ENCODE assay signal across 21 cellular contexts in genomic region chr3:186524616-186525015, GRCh38. TPM values are rescaled to one million over a fixed set of nuclear protein-coding genes. Genes with fewer than 3 reads are reported as not detected.
DNase-seq lines count a peak whose midpoint lies in the region; ATAC-seq, FAIRE-seq and TF ChIP-seq lines count a peak whose summit lies in the region.
"Had no signal": no experiment of that assay in that cellular context is flagged by ENCODE, and none has a peak within 500 bp of the region (broad histone marks: within the 10 kb centered on the region; RNA-seq: fewer than 3 reads in every experiment).

No MANE protein-coding gene starts in this region.

- RAD21 ChIA-PET in GM12878 (lab: Charles Lee; ENCODE audit: unreplicated experiment), result interaction anchor here (1.0 to 6.5 kb wide), 3 partner anchors 11 to 15 kb away, joined by 3 to 80 read pairs (median 61); no protein-coding TSS in a partner anchor

- intact Hi-C loops in GM12878 (cut with micrococcal nuclease; ENCODE audit: unreplicated experiment), result loop anchor here (10.0 kb wide), 1 partner anchor 500 kb away; no protein-coding TSS in a partner anchor

- H3K27ac Mint-ChIP-seq in progenitor cell of endocrine pancreas, result peak overlapping the region; percentile 47
- H3K27ac Mint-ChIP-seq: CD8-positive, alpha-beta T cell had no signal

- POLR2A ChIA-PET in GM12878 (lab: Charles Lee), result interaction anchor here (1.1 kb wide), 1 partner anchor 10 kb away, joined by 7 read pairs; no protein-coding TSS in a partner anchor

- no peaks in the 10 kb centered on the region for H3K9me2 ChIP-seq in DOHH2 (replicated peaks; ENCODE audit: control insufficient read depth, low read length)
- H3K9me2 ChIP-seq in GM23248 (ENCODE audit: insufficient read depth), result no peaks in the 10 kb centered on the region

- H3K9me3 ChIP-seq in DOHH2 (ENCODE audit: control insufficient read depth, insufficient read depth, low read length), result no peaks in the 10 kb centered on the region
- no peaks in the 10 kb centered on the region for H3K9me3 ChIP-seq in OCI-LY3 (ENCODE audit: insufficient read depth, low read length)
- no peaks in the 10 kb centered on the region; the same call in 2 of the 3 replicates for H3K9me3 ChIP-seq in GM12878 (replicated peaks; ENCODE audit: control insufficient read depth, insufficient read depth, low read length)
- no peaks in the 10 kb centered on the region for H3K9me3 ChIP-seq in GM23248 (ENCODE audit: low read depth)
- no peaks in the 10 kb centered on the region for H3K9me3 ChIP-seq in osteoblast (ENCODE audit: low read depth, low read length)

- TF ChIP-seq POLR2A in GM12878 (IDR thresholded peaks at IDR 0.05; ENCODE audit: low read depth, low read length), result no peak

- CTCF ChIA-PET in GM12878 (lab: Yijun Ruan, JAX), result interaction anchor here (2.4 to 14.1 kb wide), 3 partner anchors 13 to 266 kb away, joined by 5 to 282 read pairs (median 16); no protein-coding TSS in a partner anchor

- peaks cover 7% of the 10 kb centered on the region for H3K9me3 Mint-ChIP-seq in progenitor cell of endocrine pancreas (ENCODE audit: low read depth)
- H3K9me3 Mint-ChIP-seq: CD8-positive, alpha-beta T cell; IgD-negative memory B cell had no signal

- BruUV-seq in GM12878 (replicated peaks; lab: Mats Ljungman, UMichigan), result no TSS peak

- H3K79me2 ChIP-seq in DOHH2 (ENCODE audit: control insufficient read depth, low read length) (no peaks in the 10 kb centered on the region), OCI-LY3 (ENCODE audit: low read length) (no peaks in the 10 kb centered on the region), GM12878 (ENCODE audit: control insufficient read depth, insufficient read depth, low read length) (no peaks in the 10 kb centered on the region), GM23248 (ENCODE audit: insufficient read depth) (no peaks in the 10 kb centered on the region), osteoblast (ENCODE audit: insufficient read depth, low read length) (no peaks in the 10 kb centered on the region)

- H4K20me1 ChIP-seq in DOHH2 (ENCODE audit: control insufficient read depth, insufficient read depth, low read depth, low read length) (no peaks in the 10 kb centered on the region), OCI-LY3 (ENCODE audit: insufficient read depth, low read length) (no peaks in the 10 kb centered on the region), GM12878 (ENCODE audit: control insufficient read depth, insufficient read depth) (no peaks in the 10 kb centered on the region), GM23248 (ENCODE audit: insufficient read depth) (no peaks in the 10 kb centered on the region), osteoblast (ENCODE audit: insufficient read depth, low read length) (no peaks in the 10 kb centered on the region)
- H4K20me1 ChIP-seq: BLaER1 treated with 17β-estradiol and CSF1 and Interleukin-3, amounts not matched to agents 10 nM and 100 nM had no signal

- no peak overlapping the region for H3K27ac ChIP-seq in DOHH2 (ENCODE audit: low read depth, low read length)
- peak overlapping the region; percentile 90 for H3K27ac ChIP-seq in OCI-LY3 (ENCODE audit: low read length)
- H3K27ac ChIP-seq in GM12878 (ENCODE audit: control insufficient read depth, insufficient read depth), result 0 out of 2 replicates have a peak overlapping the region, but pooled peaks have one; percentile 20
- H3K27ac ChIP-seq in GM23248, result no peak overlapping the region
- H3K27ac ChIP-seq in osteoblast (ENCODE audit: low read depth, low read length), result no peak overlapping the region
- H3K27ac ChIP-seq: BLaER1 treated with 17β-estradiol and CSF1 and Interleukin-3, amounts not matched to agents 10 nM and 100 nM had no signal

- H3K9ac ChIP-seq in OCI-LY3 (ENCODE audit: low read length), result peak overlapping the region; percentile 60
- H3K9ac ChIP-seq in GM12878 (ENCODE audit: control insufficient read depth, insufficient read depth, low read length), result no peak overlapping the region
- no peak overlapping the region for H3K9ac ChIP-seq in GM23248
- H3K9ac ChIP-seq: BLaER1 treated with 17β-estradiol and CSF1 and Interleukin-3, amounts not matched to agents 10 nM and 100 nM had no signal

- H3K4me1 Mint-ChIP-seq in progenitor cell of endocrine pancreas (ENCODE audit: low read depth), result peaks cover 27% of the 10 kb centered on the region

- H3K27me3 Mint-ChIP-seq in progenitor cell of endocrine pancreas, result peaks cover 10% of the 10 kb centered on the region
- H3K27me3 Mint-ChIP-seq: IgD-negative memory B cell had no signal

- H3K27me3 ChIP-seq in DOHH2 (ENCODE audit: control insufficient read depth, low read length) (no peaks in the 10 kb centered on the region), OCI-LY3 (ENCODE audit: low read depth, low read length) (no peaks in the 10 kb centered on the region), GM12878 (replicated peaks in 1 of 2; ENCODE audit: control insufficient read depth in 2 of 2, insufficient read depth in 2 of 2, low read length in 1 of 2) (no peaks in the 10 kb centered on the region), GM23248 (replicated peaks; ENCODE audit: insufficient read depth) (peaks cover 55% of the 10 kb centered on the region), osteoblast (ENCODE audit: insufficient read depth, low read length) (peaks cover 14% of the 10 kb centered on the region)
- H3K27me3 ChIP-seq: BLaER1 treated with 17β-estradiol and CSF1 and Interleukin-3, amounts not matched to agents 10 nM and 100 nM had no signal

- no peak for TF ChIP-seq RAD21 in GM12878 (IDR thresholded peaks at IDR 0.05; ENCODE audit: insufficient read depth, low read depth, low read length)

- DNase-seq in GM12878 (ENCODE audit: low read depth, low spot score) (no peak), progenitor cell of endocrine pancreas (ENCODE audit: low spot score, unreplicated experiment) (no peak), GM23248 (no peak), epidermal melanocyte (ENCODE audit: insufficient read length, low spot score) (no peak), nucleus accumbens (lab: John Stamatoyannopoulos, UW) (no peak), osteoblast (ENCODE audit: insufficient read length, low spot score, missing footprints) (no peak)
- DNase-seq: 8988T; Calu3; CD8-positive, alpha-beta T cell; DMS79 treated with DMSO at 0.1 percent for 48 hours; EL; GOT3; H7 had no signal

- ATAC-seq in GM12878, result no peak
- ATAC-seq: CD8-positive, alpha-beta T cell; HCT116 had no signal

- H2AFZ ChIP-seq in OCI-LY3 (ENCODE audit: low read depth, low read length) (no peak overlapping the region), GM12878 (ENCODE audit: control insufficient read depth, low read depth, low read length) (no peak overlapping the region), GM23248 (no peak overlapping the region), osteoblast (ENCODE audit: low read length) (no peak overlapping the region)

- in situ Hi-C loops in GM12878 (cut with MboI), result no loop called here
- in situ Hi-C loops in GM23248 (cut with MboI), result no loop called here

- H3K4me1 ChIP-seq in DOHH2 (ENCODE audit: control insufficient read depth, low read length) (peaks cover 90% of the 10 kb centered on the region), OCI-LY3 (ENCODE audit: low read length) (peaks cover 92% of the 10 kb centered on the region), GM12878 (ENCODE audit: control insufficient read depth, insufficient read depth, low read length) (peaks cover 55% of the 10 kb centered on the region), GM23248 (ENCODE audit: insufficient read depth) (no peaks in the 10 kb centered on the region), osteoblast (ENCODE audit: insufficient read depth, low read length) (no peaks in the 10 kb centered on the region)

- H3F3A ChIP-seq in DOHH2 (ENCODE audit: control insufficient read depth, insufficient read depth), result peaks cover 18% of the 10 kb centered on the region
- no peaks in the 10 kb centered on the region for H3F3A ChIP-seq in GM23248 (ENCODE audit: insufficient read depth)

- no peak for TF ChIP-seq EP300 in GM12878 (IDR thresholded peaks at IDR 0.05; ENCODE audit: borderline replicate concordance in 1 of 2, control insufficient read depth in 1 of 2, low read depth in 2 of 2, low read length in 2 of 2)

- no peak for FAIRE-seq in GM12878 (lab: Jason Lieb, UNC)
- FAIRE-seq: GM12892, GM18507, HepG2 had no signal

- WGBS in GM12878 (ENCODE audit: insufficient coverage, insufficient replicate concordance, low lambda C conversion rate, missing lambda C conversion rate), result 90% methylated on average over 6 of the region's 6 CpGs
- 82 to 89% methylated on average over 6 of the region's 6 CpGs for WGBS in GM23248 (ENCODE audit: low coverage in 1 of 2, low lambda C conversion rate in 2 of 2, missing lambda C conversion rate in 2 of 2), 2 experiments

- no peak for TF ChIP-seq CTCF in DOHH2 (IDR thresholded peaks at IDR 0.05; ENCODE audit: low read depth, low read length, poor library complexity, severe bottlenecking)
- no peak for TF ChIP-seq CTCF in OCI-LY3 (IDR thresholded peaks at IDR 0.05; ENCODE audit: low read depth, low read length)
- TF ChIP-seq CTCF in GM12878 (IDR thresholded peaks at IDR 0.05 in 2 of 3, conservative IDR thresholded peaks at IDR 0.05 in 1 of 3; ENCODE audit: control insufficient read depth in 2 of 3, extremely low read depth in 1 of 3, insufficient read depth in 1 of 3, low read depth in 3 of 3, low read length in 3 of 3), result no peak
- no peak for TF ChIP-seq CTCF in progenitor cell of endocrine pancreas (IDR thresholded peaks at IDR 0.05; ENCODE audit: unreplicated experiment)
- TF ChIP-seq CTCF in osteoblast (IDR thresholded peaks at IDR 0.05; ENCODE audit: extremely low read depth, low read depth, low read length), result no peak

- H3K36me3 ChIP-seq in DOHH2 (ENCODE audit: control insufficient read depth, low read length), result no peaks in the 10 kb centered on the region
- no peaks in the 10 kb centered on the region for H3K36me3 ChIP-seq in OCI-LY3 (replicated peaks; ENCODE audit: low read depth, low read length)
- H3K36me3 ChIP-seq in GM12878 (ENCODE audit: control insufficient read depth in 2 of 2, insufficient read depth in 2 of 2, low read length in 1 of 2), result no peaks in the 10 kb centered on the region; a peak in 1 of 4 replicates
- H3K36me3 ChIP-seq in GM23248 (ENCODE audit: low read depth), result no peaks in the 10 kb centered on the region
- no peaks in the 10 kb centered on the region for H3K36me3 ChIP-seq in osteoblast (ENCODE audit: insufficient read depth, low read length)
- H3K36me3 ChIP-seq: BLaER1 treated with 17β-estradiol and CSF1 and Interleukin-3, amounts not matched to agents 10 nM and 100 nM had no signal

- SMC1A ChIA-PET in GM12878 (lab: Charles Lee; ENCODE audit: uncharacterized antibody, unreplicated experiment), result interaction anchor here (0.7 to 15.9 kb wide), 5 partner anchors 8 to 283 kb away, joined by 4 to 429 read pairs (median 7); no protein-coding TSS in a partner anchor

- H3K36me3 Mint-ChIP-seq in progenitor cell of endocrine pancreas (ENCODE audit: insufficient read depth), result no peaks in the 10 kb centered on the region
- H3K36me3 Mint-ChIP-seq: CD8-positive, alpha-beta T cell; IgD-negative memory B cell had no signal

- H3K4me2 ChIP-seq in DOHH2 (ENCODE audit: low read length) (peak overlapping the region; percentile 86), OCI-LY3 (ENCODE audit: low read length) (peak overlapping the region; percentile 65; the same call in 1 of the 2 replicates), GM12878 (ENCODE audit: control insufficient read depth, insufficient read depth) (0 out of 2 replicates have a peak overlapping the region, but pooled peaks have one; percentile 13), GM23248 (ENCODE audit: unreplicated experiment) (no peak overlapping the region), osteoblast (ENCODE audit: insufficient read depth, low read length) (no peak overlapping the region)

- H3K4me3 ChIP-seq in DOHH2 (ENCODE audit: low read length) (peak overlapping the region; percentile 65; the same call in 1 of the 2 replicates), OCI-LY3 (ENCODE audit: low read length) (no peak overlapping the region), GM12878 (no peak overlapping the region), GM23248 (no peak overlapping the region), osteoblast (ENCODE audit: insufficient read depth, low read length) (no peak overlapping the region)
- H3K4me3 ChIP-seq: BLaER1 treated with 17β-estradiol and CSF1 and Interleukin-3, amounts not matched to agents 10 nM and 100 nM had no signal

- H3K4me3 Mint-ChIP-seq in progenitor cell of endocrine pancreas (ENCODE audit: low read depth), result no peak overlapping the region
- H3K4me3 Mint-ChIP-seq: CD8-positive, alpha-beta T cell had no signal

RNA-seq across cellular contexts. Expression of gene CRYGS, which starts 19.6 kb away (rescaled TPM):
- total RNA-seq in GM12878 (2013; cell fraction: nucleolus; rRNA removed), result 9.3 and 10.6 TPM in 2 replicates
- total RNA-seq in GM12878 (2014; rRNA removed) (4.1 and 4.8 TPM in 2 replicates), GM12878 (2014; rRNA removed; fragmentation: Illumina TruSeq; extraction: Trizol) (2.4 and 2.5 TPM in 2 replicates), GM12878 (2021) (1.7 and 2.1 TPM in 2 replicates), progenitor cell of endocrine pancreas (3.9 and 4.9 TPM in 2 replicates), osteoblast (0.88 and 1.8 TPM in 2 replicates)
- polyA plus RNA-seq in GM12878 (2011; ENCODE audit: low read depth), result 3.1 TPM
- polyA plus RNA-seq in GM12878 (2011; rRNA removed) (5.8 and 6.0 TPM in 2 replicates), GM12878 (2014; fragmentation: Illumina TruSeq; extraction: Trizol) (2.5 and 4.5 TPM in 2 replicates), GM12878 (2014; fragmentation: Nextera tagmentation; extraction: Ambion mirVana) (1 to 10 TPM; 1.4 to 2.8 TPM), GM12878 (2014; rRNA removed) (3.5 and 5.3 TPM in 2 replicates), GM12878 (2016; fragmentation: Nextera tagmentation; extraction: Ambion mirVana) (1 to 10 TPM; 1.1 to 1.6 TPM), GM23248 (2016; fragmentation: Nextera tagmentation; extraction: Ambion mirVana) (0.49 and 1.3 TPM in 2 replicates)
- 2.4 and 4.3 TPM in 2 replicates for polyA plus RNA-seq in GM12878 (2011; cell fraction: cytosol; rRNA removed)
- polyA plus RNA-seq in GM12878 (2011; cell fraction: nucleus; rRNA removed), result 16.6 and 23.7 TPM in 2 replicates
- polyA plus RNA-seq in GM12878 (2012), result 3.0 and 3.3 TPM in 2 replicates
- polyA minus RNA-seq in GM12878 (2011; rRNA and poly(A)+ RNA removed), result 2.9 and 5.3 TPM in 2 replicates
- 1.2 TPM in 1 of 2 replicates, not detected in the other for polyA minus RNA-seq in GM12878 (2011; cell fraction: cytosol; rRNA and poly(A)+ RNA removed)
- 6.6 and 10.3 TPM in 2 replicates for polyA minus RNA-seq in GM12878 (2011; cell fraction: nucleus; rRNA and poly(A)+ RNA removed)
- total RNA-seq in GM23248 (2014; rRNA removed; shearing (Covaris generic)), result 0.63 and 0.76 TPM in 2 replicates
- polyA plus RNA-seq: IgD-negative memory B cell had no signal

RNA-seq across cellular contexts. Expression of gene TBCCD1, which starts 42.5 kb away (rescaled TPM):
- 33.7 and 36.8 TPM in 2 replicates for total RNA-seq in GM12878 (2013; cell fraction: nucleolus; rRNA removed)
- total RNA-seq in GM12878 (2014; rRNA removed) (20.4 and 21.1 TPM in 2 replicates), GM12878 (2014; rRNA removed; fragmentation: Illumina TruSeq; extraction: Trizol) (14.8 and 15.0 TPM in 2 replicates), GM12878 (2021) (11.5 and 12.3 TPM in 2 replicates), progenitor cell of endocrine pancreas (13.5 and 14.2 TPM in 2 replicates), osteoblast (15.6 and 20.0 TPM in 2 replicates)
- polyA plus RNA-seq in GM12878 (2011; ENCODE audit: low read depth), result 4.2 TPM
- polyA plus RNA-seq in GM12878 (2011; rRNA removed) (23.4 and 25.0 TPM in 2 replicates), GM12878 (2014; fragmentation: Illumina TruSeq; extraction: Trizol) (14.3 and 16.5 TPM in 2 replicates), GM12878 (2014; fragmentation: Nextera tagmentation; extraction: Ambion mirVana) (10 to 100 TPM in 1 of 2 experiments, 1 to 10 TPM in 1; 6.9 to 11.3 TPM), GM12878 (2014; rRNA removed) (14.1 and 14.7 TPM in 2 replicates), GM12878 (2016; fragmentation: Nextera tagmentation; extraction: Ambion mirVana) (10 to 100 TPM; 15.8 to 18.0 TPM), GM23248 (2016; fragmentation: Nextera tagmentation; extraction: Ambion mirVana) (15.6 and 16.3 TPM in 2 replicates)
- 17.0 and 18.7 TPM in 2 replicates for polyA plus RNA-seq in GM12878 (2011; cell fraction: cytosol; rRNA removed)
- 16.5 and 17.4 TPM in 2 replicates for polyA plus RNA-seq in GM12878 (2011; cell fraction: nucleus; rRNA removed)
- 5.6 and 6.4 TPM in 2 replicates for polyA plus RNA-seq in GM12878 (2012)
- 28.0 and 35.4 TPM in 2 replicates for polyA minus RNA-seq in GM12878 (2011; rRNA and poly(A)+ RNA removed)
- 9.1 and 11.5 TPM in 2 replicates for polyA minus RNA-seq in GM12878 (2011; cell fraction: cytosol; rRNA and poly(A)+ RNA removed)
- polyA minus RNA-seq in GM12878 (2011; cell fraction: nucleus; rRNA and poly(A)+ RNA removed), result 15.6 and 18.5 TPM in 2 replicates
- 14.6 and 17.7 TPM in 2 replicates for total RNA-seq in GM23248 (2014; rRNA removed; shearing (Covaris generic))

RNA-seq across cellular contexts. Expression of gene DNAJB11, which starts 45.9 kb away (rescaled TPM):
- 51.5 and 52.8 TPM in 2 replicates for total RNA-seq in GM12878 (2013; cell fraction: nucleolus; rRNA removed)
- total RNA-seq in GM12878 (2014; rRNA removed) (57.9 and 62.9 TPM in 2 replicates), GM12878 (2014; rRNA removed; fragmentation: Illumina TruSeq; extraction: Trizol) (52.7 and 57.7 TPM in 2 replicates), GM12878 (2021) (44.1 and 45.1 TPM in 2 replicates), progenitor cell of endocrine pancreas (53.4 and 63.7 TPM in 2 replicates), osteoblast (33.9 and 35.8 TPM in 2 replicates)
- polyA plus RNA-seq in GM12878 (2011; ENCODE audit: low read depth), result 32.4 TPM
- polyA plus RNA-seq in GM12878 (2011; rRNA removed) (43.3 and 56.9 TPM in 2 replicates), GM12878 (2014; fragmentation: Illumina TruSeq; extraction: Trizol) (65.0 and 67.8 TPM in 2 replicates), GM12878 (2014; fragmentation: Nextera tagmentation; extraction: Ambion mirVana) (10 to 100 TPM; 16.2 to 26.4 TPM), GM12878 (2014; rRNA removed) (59.4 and 61.5 TPM in 2 replicates), GM12878 (2016; fragmentation: Nextera tagmentation; extraction: Ambion mirVana) (100 to 1,000 TPM; 130 to 135 TPM), GM23248 (2016; fragmentation: Nextera tagmentation; extraction: Ambion mirVana) (99.3 and 102 TPM in 2 replicates)
- 15.0 and 15.3 TPM in 2 replicates for polyA plus RNA-seq in GM12878 (2011; cell fraction: cytosol; rRNA removed)
- polyA plus RNA-seq in GM12878 (2011; cell fraction: nucleus; rRNA removed), result 39.4 and 58.9 TPM in 2 replicates
- polyA plus RNA-seq in GM12878 (2012), result 41.7 and 54.8 TPM in 2 replicates
- polyA minus RNA-seq in GM12878 (2011; rRNA and poly(A)+ RNA removed), result 10.8 and 16.1 TPM in 2 replicates
- polyA minus RNA-seq in GM12878 (2011; cell fraction: cytosol; rRNA and poly(A)+ RNA removed), result 13.3 and 16.3 TPM in 2 replicates
- 20.3 and 33.4 TPM in 2 replicates for polyA minus RNA-seq in GM12878 (2011; cell fraction: nucleus; rRNA and poly(A)+ RNA removed)
- total RNA-seq in GM23248 (2014; rRNA removed; shearing (Covaris generic)), result 63.2 and 65.9 TPM in 2 replicates

Comparison
In these comparisons a context has a peak if more than half of its experiments do, and no peak if none do; other contexts are left out.
1. H3K27ac ChIP-seq: peak in OCI-LY3 (single experiment) and GM12878 (single experiment); none in DOHH2 (single experiment), GM23248 (single experiment) and osteoblast (single experiment).
2. H3K4me2 ChIP-seq: peak in DOHH2 (single experiment), OCI-LY3 (single experiment) and GM12878 (single experiment); none in GM23248 (single experiment) and osteoblast (single experiment).